In the genomic region with DNA sequence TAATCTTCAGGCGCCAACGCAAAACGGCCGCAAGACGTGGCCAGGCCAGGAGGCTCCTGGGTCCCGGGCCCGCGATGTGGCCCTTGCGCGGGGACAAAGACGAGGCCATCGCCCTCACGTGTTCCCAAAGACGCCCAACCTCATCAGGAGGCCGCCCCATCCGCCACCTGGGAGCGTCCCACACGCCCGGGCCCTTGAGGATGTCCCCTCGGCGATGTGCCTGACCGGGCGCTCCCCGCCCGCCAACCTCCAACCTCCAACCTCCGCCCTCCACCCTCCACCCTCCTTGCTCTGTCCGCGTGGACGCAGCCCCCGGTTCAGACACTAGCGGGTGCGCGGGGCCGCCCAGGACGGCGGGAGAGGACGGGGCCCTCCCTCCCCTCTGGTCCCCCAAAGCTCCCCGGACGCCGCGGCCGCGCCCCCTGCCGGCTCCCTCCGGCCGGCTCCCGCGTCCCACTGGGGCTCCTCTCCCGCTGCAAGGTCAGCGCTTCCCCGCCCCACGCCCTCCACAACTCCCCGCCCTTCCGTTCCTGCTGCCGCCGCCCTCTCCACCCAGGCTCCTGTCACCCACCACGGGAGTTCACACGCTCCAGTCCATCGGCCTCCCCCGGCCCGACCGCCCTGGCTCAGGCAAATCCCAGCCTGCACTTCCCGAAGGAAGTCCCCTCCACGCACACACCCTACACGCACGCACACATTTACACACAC, we compare ENCODE assay signal across 8 cellular contexts.
DNase-seq lines count a peak whose midpoint lies in the region; ATAC-seq, FAIRE-seq and TF ChIP-seq lines count a peak whose summit lies in the region.

No MANE protein-coding gene starts in this region.

- CTCF ChIA-PET in K562 (lab: Yijun Ruan, JAX; ENCODE audit: low intra/inter-chr PET ratio): no interaction called here

- DNase-seq in Peyer's patch (peak in 2 of 3 donors; percentile 50 to 56), K562 (ENCODE audit: extremely low read depth in 1 of 4, low spot score in 3 of 4) (peak; percentile 11 to 58 (median 44)), lung (ENCODE audit: low spot score) (no peak), NCI-H446 (lab: John Stamatoyannopoulos, UW) (no peak)
- peak; percentile 62 for DNase-seq in stimulated activated naive CD8-positive, alpha-beta T cell treated with anti-CD3 and anti-CD28 coated beads, Interleukin-15, Interleukin-2, amounts not matched to agents 100 U/mL and 50 U/mL, for 24 hours

- POLR2A ChIA-PET in K562 (lab: Yijun Ruan, JAX): no interaction called here

- TF ChIP-seq POLR2A in Peyer's patch (IDR thresholded peaks at IDR 0.05) (no peak), K562 (conservative IDR thresholded peaks at IDR 0.05) (no peak)

- no peak for TF ChIP-seq RAD21 in K562 (CRISPR knock-in tag; conservative IDR thresholded peaks at IDR 0.05 in 1 of 2, IDR thresholded peaks at IDR 0.05 in 1 of 2)

- intact Hi-C loops in K562 (cut with micrococcal nuclease): loop anchor here (10.0 kb wide), 1 partner anchor 298 kb away; no protein-coding TSS in a partner anchor

- peaks cover 5% of the 10 kb centered on the region for H3K9me1 ChIP-seq in K562 (ENCODE audit: control insufficient read depth, insufficient read depth, low read length)

- no peak for TF ChIP-seq EP300 in K562 (IDR thresholded peaks at IDR 0.05; ENCODE audit: low read length)

- H3K4me1 ChIP-seq in Peyer's patch (peaks cover 0 to 21% (median 7%) of the 10 kb centered on the region in 4 donors), K562 (replicated peaks in 1 of 2; ENCODE audit: control insufficient read depth in 2 of 2, insufficient read depth in 2 of 2, low read length in 2 of 2) (peaks cover 0 to 11% of the 10 kb centered on the region in 2 experiments; a peak in 1 of 5 replicates), lung (ENCODE audit: control insufficient read depth in 2 of 2, insufficient read depth in 2 of 2, low read length in 2 of 2) (peaks cover 0 to 13% of the 10 kb centered on the region in 2 donors)

- H3K27ac ChIP-seq in Peyer's patch (no peak overlapping the region), K562 (ENCODE audit: extremely low read depth, low read depth, low read length) (no peak overlapping the region), lung (ENCODE audit: low read depth in 1 of 2, low read length in 1 of 2) (no peak overlapping the region)

- 28% methylated on average over 29 of the region's 66 CpGs for WGBS in K562 (ENCODE audit: insufficient coverage, low coverage, missing lambda C conversion rate)
- WGBS in lung, 2 donors: 2 to 3% methylated on average over 62 to 66 of the region's 66 CpGs

- ATAC-seq in K562 (peak; percentile 77), lung (ENCODE audit: insufficient read depth, low FRiP score) (peak; percentile 42), GM18511 (IDR thresholded peaks at IDR 0.05; ENCODE audit: unreplicated experiment) (no peak), GM21723 (IDR thresholded peaks at IDR 0.05; ENCODE audit: unreplicated experiment) (no peak)
- ATAC-seq in stimulated activated naive CD8-positive, alpha-beta T cell treated with anti-CD3 and anti-CD28 coated beads, Interleukin-15, Interleukin-2, amounts not matched to agents 100 U/mL and 50 U/mL, for 24 hours: peak; percentile 39

- H3K9me3 ChIP-seq in Peyer's patch (no peaks in the 10 kb centered on the region), K562 (replicated peaks; ENCODE audit: control insufficient read depth, insufficient read depth, low read depth, low read length) (no peaks in the 10 kb centered on the region), lung (ENCODE audit: control insufficient read depth in 2 of 2, insufficient read depth in 1 of 2, low read length in 1 of 2) (no peaks in the 10 kb centered on the region)

- H3K79me2 ChIP-seq in K562 (ENCODE audit: control insufficient read depth, insufficient read depth, low read length): no peaks in the 10 kb centered on the region

- H3K9ac ChIP-seq in K562 (ENCODE audit: insufficient read depth in 1 of 2, low read depth in 2 of 2, low read length in 2 of 2): no peak overlapping the region

- BruUV-seq in K562 (replicated peaks; lab: Mats Ljungman, UMichigan): no TSS peak

- FAIRE-seq in K562 (lab: Jason Lieb, UNC): no peak

- no peak overlapping the region for H2AFZ ChIP-seq in K562 (ENCODE audit: low read depth, low read length)

- TF ChIP-seq CTCF in GM12874 (IDR thresholded peaks at IDR 0.05; ENCODE audit: insufficient read depth, low read depth, low read length) (peak; percentile 32), Peyer's patch (IDR thresholded peaks at IDR 0.05) (peak in 2 of 6 experiments; percentile 19 to 22), K562 (IDR thresholded peaks at IDR 0.05 in 2 of 3, conservative IDR thresholded peaks at IDR 0.05 in 1 of 3; ENCODE audit: insufficient read depth in 2 of 3, low read depth in 1 of 3, low read length in 3 of 3) (peak; percentile 4 to 31 (median 12); a peak in 2 of 6 replicates), lung (IDR thresholded peaks at IDR 0.05; ENCODE audit: control extremely low read depth, extremely low read depth) (peak; percentile 8)

- H3K27me3 ChIP-seq in Peyer's patch (peaks cover 0 to 13% of the 10 kb centered on the region in 2 donors), K562 (ENCODE audit: control insufficient read depth in 2 of 2, insufficient read depth in 2 of 2, low read length in 2 of 2) (peaks cover 0 to 16% of the 10 kb centered on the region in 2 experiments; a peak in 3 of 5 replicates), lung (ENCODE audit: control insufficient read depth, insufficient read depth) (no peaks in the 10 kb centered on the region)

- H3K36me3 ChIP-seq in Peyer's patch (no peaks in the 10 kb centered on the region), K562 (ENCODE audit: control insufficient read depth, insufficient read depth, low read length) (no peaks in the 10 kb centered on the region), lung (ENCODE audit: control insufficient read depth in 2 of 2, insufficient read depth in 2 of 2, low read length in 2 of 2) (no peaks in the 10 kb centered on the region)

- in situ Hi-C loops in K562 (cut with MboI): no loop called here

- H3K4me3 ChIP-seq in Peyer's patch (peak overlapping the region in 3 of 4 donors; percentile 32 to 37 (median 36)), K562 (no peak overlapping the region), lung (no peak overlapping the region)

- H3K4me2 ChIP-seq in K562 (ENCODE audit: insufficient read depth, low read length): no peak overlapping the region

- no peaks in the 10 kb centered on the region for H4K20me1 ChIP-seq in K562 (replicated peaks; ENCODE audit: control insufficient read depth, insufficient read depth, low read length)

TF ChIP-seq in K562, 482 proteins besides CTCF, POLR2A, EP300 and RAD21:
- TF ChIP-seq ZNF561 (CRISPR knock-in tag; conservative IDR thresholded peaks at IDR 0.05): no peak
- TF ChIP-seq CTCFL (IDR thresholded peaks at IDR 0.05; ENCODE audit: borderline replicate concordance, insufficient read depth, low read depth, low read length, poor library complexity, severe bottlenecking): peak; percentile 25

Comparison
In these comparisons a context has a peak if more than half of its experiments do, and no peak if none do; other contexts are left out.
1. DNase-seq: peak in Peyer's patch (2 of 3), K562 (4 of 4) and stimulated activated naive CD8-positive, alpha-beta T cell treated with anti-CD3 and anti-CD28 coated beads, Interleukin-15, Interleukin-2, amounts not matched to agents 100 U/mL and 50 U/mL, for 24 hours (single experiment); none in lung (single experiment) and NCI-H446 (0 of 2).
2. H3K4me3 ChIP-seq: peak in Peyer's patch (3 of 4); none in K562 (single experiment) and lung (single experiment).
3. ATAC-seq: peak in K562 (single experiment), lung (single experiment) and stimulated activated naive CD8-positive, alpha-beta T cell treated with anti-CD3 and anti-CD28 coated beads, Interleukin-15, Interleukin-2, amounts not matched to agents 100 U/mL and 50 U/mL, for 24 hours (single experiment); none in GM18511 (single experiment) and GM21723 (single experiment).